ENCODE assay signal across 10 cellular contexts in the genomic region with DNA sequence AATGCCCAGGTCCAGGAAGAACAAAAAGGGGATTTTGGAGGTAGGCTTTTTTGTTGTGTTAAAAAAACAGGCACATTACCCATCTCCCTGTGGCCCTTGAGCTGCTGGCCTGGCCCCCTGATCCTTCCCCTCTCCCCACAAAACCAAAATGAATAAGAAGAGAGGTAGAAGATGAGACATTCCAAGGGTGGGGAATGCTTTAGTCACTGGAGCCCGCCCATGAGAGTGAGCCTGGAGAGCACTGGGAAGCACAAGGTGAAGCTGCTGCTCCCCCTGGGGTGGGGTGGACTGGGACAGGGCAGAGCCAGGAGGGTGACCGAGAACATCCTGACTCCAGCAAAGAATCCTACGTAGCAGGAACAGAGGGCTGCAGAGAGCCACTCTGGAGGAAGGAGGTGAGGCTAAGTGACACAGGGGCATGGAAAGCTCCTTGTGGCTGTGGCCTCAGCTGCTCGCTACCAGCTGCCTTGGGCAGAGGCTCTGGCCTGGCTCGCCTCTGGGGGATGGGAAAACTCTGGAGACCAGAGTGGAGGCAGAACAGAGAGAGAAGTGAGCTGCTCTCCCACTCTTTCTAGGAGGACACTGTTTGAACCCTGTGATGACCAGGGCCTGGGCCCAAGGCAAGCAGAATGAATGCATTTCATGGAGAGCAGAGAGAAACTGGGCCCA. TPM values are rescaled to one million over a fixed set of nuclear protein-coding genes. Genes with fewer than 3 reads are reported as not detected.
DNase-seq lines count a peak whose midpoint lies in the region; ATAC-seq and TF ChIP-seq lines count a peak whose summit lies in the region.
"Had no signal": no experiment of that assay in that cellular context is flagged by ENCODE, and none has a peak within 500 bp of the region (broad histone marks: within the 10 kb centered on the region; RNA-seq: fewer than 3 reads in every experiment).

No MANE protein-coding gene starts in this region.

- H3K36me3 Mint-ChIP-seq in CD4-positive, alpha-beta memory T cell = peaks cover 4 to 17% of the 10 kb centered on the region in 2 donors
- peaks cover 30% of the 10 kb centered on the region for H3K36me3 Mint-ChIP-seq in brain
- peaks cover 4 to 53% (median 29%) of the 10 kb centered on the region in 3 donors for H3K36me3 Mint-ChIP-seq in naive thymus-derived CD8-positive, alpha-beta T cell

- no peaks in the 10 kb centered on the region for H3K9me3 ChIP-seq in CD4-positive, alpha-beta memory T cell (ENCODE audit: control insufficient read depth in 1 of 2, low read length in 2 of 2)
- H3K9me3 ChIP-seq: suprapubic skin had no signal

- no peaks in the 10 kb centered on the region for H3K27me3 ChIP-seq in CD4-positive, alpha-beta memory T cell (ENCODE audit: insufficient read depth, low read length)
- H3K27me3 ChIP-seq: suprapubic skin had no signal

- H3K9me3 Mint-ChIP-seq in CD4-positive, alpha-beta memory T cell = no peaks in the 10 kb centered on the region
- peaks cover 0 to 3% (median 0%) of the 10 kb centered on the region in 5 experiments for H3K9me3 Mint-ChIP-seq in brain
- H3K9me3 Mint-ChIP-seq in naive thymus-derived CD8-positive, alpha-beta T cell = peaks cover 0 to 3% (median 0%) of the 10 kb centered on the region in 9 donors

- H3K27me3 Mint-ChIP-seq in CD4-positive, alpha-beta memory T cell = no peaks in the 10 kb centered on the region
- no peaks in the 10 kb centered on the region for H3K27me3 Mint-ChIP-seq in brain
- H3K27me3 Mint-ChIP-seq in naive thymus-derived CD8-positive, alpha-beta T cell = no peaks in the 10 kb centered on the region

- no peak for DNase-seq in CD4-positive, alpha-beta memory T cell
- peak in 1 of 10 donors; percentile 61 for DNase-seq in naive thymus-derived CD8-positive, alpha-beta T cell
- DNase-seq in NCI-H226 (no peak), cerebellar cortex (ENCODE audit: low spot score) (no peak)

- no peaks in the 10 kb centered on the region for H3K36me3 ChIP-seq in CD4-positive, alpha-beta memory T cell (ENCODE audit: insufficient read depth, low read length)

- H3K27ac Mint-ChIP-seq in CD4-positive, alpha-beta memory T cell = peak overlapping the region in 6 of 7 donors; percentile 25 to 96 (median 88)
- peak overlapping the region in 3 of 5 experiments; percentile 19 to 85 (median 37) for H3K27ac Mint-ChIP-seq in brain
- peak overlapping the region; percentile 76 to 99 (median 91) for H3K27ac Mint-ChIP-seq in naive thymus-derived CD8-positive, alpha-beta T cell

- ATAC-seq in HG03196 (IDR thresholded peaks at IDR 0.05; ENCODE audit: unreplicated experiment) (peak; percentile 8), HG03097 (IDR thresholded peaks at IDR 0.05; ENCODE audit: low FRiP score, unreplicated experiment) (no peak), HG03139 (IDR thresholded peaks at IDR 0.05; ENCODE audit: unreplicated experiment) (no peak)
- peak in 1 of 2 donors; percentile 16 for ATAC-seq in naive thymus-derived CD8-positive, alpha-beta T cell

- POLR2A ChIA-PET in CD4-positive, alpha-beta memory T cell (lab: Charles Lee; ENCODE audit: partially characterized antibody) = interaction anchor here (1.0 to 2.6 kb wide), 10 partner anchors 12 to 446 kb away, joined by 3 to 36 read pairs (median 4); no protein-coding TSS in a partner anchor
- POLR2A ChIA-PET in naive thymus-derived CD8-positive, alpha-beta T cell (lab: Charles Lee) = interaction anchor here (1.2 to 5.2 kb wide), 4 partner anchors 15 to 350 kb away, joined by 3 to 49 read pairs (median 5); no protein-coding TSS in a partner anchor

- TF ChIP-seq CTCF in brain (conservative IDR thresholded peaks at IDR 0.05) = no peak

- peaks cover 10% of the 10 kb centered on the region for H3K4me1 ChIP-seq in CD4-positive, alpha-beta memory T cell (ENCODE audit: insufficient read depth, low read length)

- H3K4me3 ChIP-seq in CD4-positive, alpha-beta memory T cell (ENCODE audit: low read length in 2 of 2) = peak overlapping the region in 1 of 2 donors; percentile 36
- H3K4me3 ChIP-seq: skin epidermis, suprapubic skin had no signal

- no peak overlapping the region for H3K27ac ChIP-seq in CD4-positive, alpha-beta memory T cell (ENCODE audit: low read depth, low read length)
- H3K27ac ChIP-seq: suprapubic skin had no signal

- H3K4me1 Mint-ChIP-seq in CD4-positive, alpha-beta memory T cell = peaks cover 6 to 18% (median 11%) of the 10 kb centered on the region in 4 donors
- H3K4me1 Mint-ChIP-seq in brain = peaks cover 6% of the 10 kb centered on the region
- peaks cover 7 to 12% (median 11%) of the 10 kb centered on the region in 4 donors for H3K4me1 Mint-ChIP-seq in naive thymus-derived CD8-positive, alpha-beta T cell

- intact Hi-C loops in CD4-positive, alpha-beta memory T cell (cut with micrococcal nuclease) = loop anchor here (1.0 kb wide), 4 partner anchors 16 to 445 kb away; a partner anchor contains a TSS

- CTCF ChIA-PET in CD4-positive, alpha-beta memory T cell (lab: Charles Lee; ENCODE audit: partially characterized antibody) = interaction anchor here (0.8 to 11.2 kb wide), 27 partner anchors 8 to 444 kb away, joined by 3 to 220 read pairs (median 6); a partner anchor contains a TSS

- peak overlapping the region in 4 of 8 donors; percentile 60 to 90 (median 77) for H3K4me3 Mint-ChIP-seq in CD4-positive, alpha-beta memory T cell
- no peak overlapping the region for H3K4me3 Mint-ChIP-seq in brain
- peak overlapping the region in 6 of 10 donors; percentile 61 to 88 (median 82) for H3K4me3 Mint-ChIP-seq in naive thymus-derived CD8-positive, alpha-beta T cell

RNA-seq across cellular contexts. Expression of a gene that starts 48.3 kb away (rescaled TPM):
- 10 to 100 TPM; 15.4 to 16.2 TPM for total RNA-seq in CD4-positive, alpha-beta memory T cell
- polyA plus RNA-seq in CD4-positive, alpha-beta memory T cell = 10 to 100 TPM; 14.5 to 19.0 TPM
- polyA plus RNA-seq in brain (ENCODE audit: insufficient read depth, low read depth, low replicate concordance) = 2.0 TPM
- total RNA-seq in naive thymus-derived CD8-positive, alpha-beta T cell = 10 to 100 TPM; 19.2 to 20.9 TPM
- polyA plus RNA-seq in naive thymus-derived CD8-positive, alpha-beta T cell = 10 to 100 TPM; 13.7 to 15.6 (median 14.2) TPM

Comparison
In these comparisons a context has a peak if more than half of its experiments do, and no peak if none do; other contexts are left out.
1. H3K27ac Mint-ChIP-seq: peak in every context shown above with its lines; median percentile 91 in naive thymus-derived CD8-positive, alpha-beta T cell; 88 in CD4-positive, alpha-beta memory T cell; 37 in brain.
2. H3K4me3 Mint-ChIP-seq: peak in naive thymus-derived CD8-positive, alpha-beta T cell (6 of 10); none in brain (0 of 5).